In genomic region chr2:68134554-68134953, GRCh38 we compare ENCODE assay signal across 2 cellular contexts.
TF ChIP-seq lines count a peak whose summit lies in the region.

No MANE protein-coding gene starts in this region.

TF ChIP-seq in SK-N-SH, 30 proteins besides CTCF, POLR2A, EP300 and RAD21:
- no peak for TF ChIP-seq PBX3 (IDR thresholded peaks at IDR 0.05)
- TF ChIP-seq IRF3 (IDR thresholded peaks at IDR 0.05; ENCODE audit: low read depth, low read length) = no peak
- no peak for TF ChIP-seq SMC3 (IDR thresholded peaks at IDR 0.05; ENCODE audit: low read depth, low read length)
- TF ChIP-seq RXRA (IDR thresholded peaks at IDR 0.05; ENCODE audit: borderline replicate concordance, low read depth) = no peak
- no peak for TF ChIP-seq POLR2AphosphoS5 (IDR thresholded peaks at IDR 0.05; ENCODE audit: low read depth, low read length)
- TF ChIP-seq FOXJ3 (CRISPR knock-in tag; IDR thresholded peaks at IDR 0.05) = no peak
- TF ChIP-seq USF1 (IDR thresholded peaks at IDR 0.05; ENCODE audit: borderline replicate concordance, low read depth) = no peak
- TF ChIP-seq RCOR1 (IDR thresholded peaks at IDR 0.05; ENCODE audit: low read length) = no peak

TF ChIP-seq in SK-N-SH treated with all-trans-retinoic acid at 6 μM for 48 hours, 23 proteins besides CTCF, POLR2A, EP300 and RAD21:
- TF ChIP-seq POU6F1 (CRISPR knock-in tag; IDR thresholded peaks at IDR 0.05; ENCODE audit: borderline replicate concordance, low read depth) = no peak
- no peak for TF ChIP-seq CSDC2 (CRISPR knock-in tag; IDR thresholded peaks at IDR 0.05)
- no peak for TF ChIP-seq PPARA (CRISPR knock-in tag; IDR thresholded peaks at IDR 0.05; ENCODE audit: borderline replicate concordance)
- TF ChIP-seq ZFP3 (CRISPR knock-in tag; IDR thresholded peaks at IDR 0.05) = no peak
- TF ChIP-seq CREB5 (CRISPR knock-in tag; IDR thresholded peaks at IDR 0.05; ENCODE audit: low read depth) = no peak
- no peak for TF ChIP-seq CSRNP3 (CRISPR knock-in tag; IDR thresholded peaks at IDR 0.05)
- TF ChIP-seq ARNTL (CRISPR knock-in tag; IDR thresholded peaks at IDR 0.05; ENCODE audit: borderline replicate concordance, low read depth) = no peak
- no peak for TF ChIP-seq ESRRG (CRISPR knock-in tag; IDR thresholded peaks at IDR 0.05)
- no peak for TF ChIP-seq TOX (CRISPR knock-in tag; IDR thresholded peaks at IDR 0.05; ENCODE audit: borderline replicate concordance)
- no peak for TF ChIP-seq BACH2 (CRISPR knock-in tag; IDR thresholded peaks at IDR 0.05; ENCODE audit: borderline replicate concordance)
- TF ChIP-seq ZNF70 (CRISPR knock-in tag; IDR thresholded peaks at IDR 0.05) = no peak
- TF ChIP-seq RARB (CRISPR knock-in tag; IDR thresholded peaks at IDR 0.05) = no peak
- no peak for TF ChIP-seq ISL1 (CRISPR knock-in tag; IDR thresholded peaks at IDR 0.05)
- TF ChIP-seq TCF4 (CRISPR knock-in tag; IDR thresholded peaks at IDR 0.05; ENCODE audit: borderline replicate concordance) = no peak
- no peak for TF ChIP-seq OSR1 (CRISPR knock-in tag; IDR thresholded peaks at IDR 0.05)
- no peak for TF ChIP-seq ZC3H10 (CRISPR knock-in tag; IDR thresholded peaks at IDR 0.05)
- no peak for TF ChIP-seq SNAI2 (CRISPR knock-in tag; IDR thresholded peaks at IDR 0.05)
